3 cellular contexts compared by ENCODE assay signal in genomic region chr5:1831677-1832313, GRCh38.
TF ChIP-seq lines count a peak whose summit lies in the region.

No MANE protein-coding gene starts in this region.

TF ChIP-seq in SK-N-SH, 30 proteins besides CTCF, POLR2A, EP300 and RAD21:
- TF ChIP-seq, protein P1, sequence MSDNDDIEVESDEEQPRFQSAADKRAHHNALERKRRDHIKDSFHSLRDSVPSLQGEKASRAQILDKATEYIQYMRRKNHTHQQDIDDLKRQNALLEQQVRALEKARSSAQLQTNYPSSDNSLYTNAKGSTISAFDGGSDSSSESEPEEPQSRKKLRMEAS (IDR thresholded peaks at IDR 0.05; ENCODE audit: low read depth), result no peak
- TF ChIP-seq USF2 (IDR thresholded peaks at IDR 0.05; ENCODE audit: borderline replicate concordance, low read depth, low read length) (no peak), RXRA (IDR thresholded peaks at IDR 0.05; ENCODE audit: borderline replicate concordance, low read depth) (no peak), GABPA (IDR thresholded peaks at IDR 0.05; ENCODE audit: low read depth) (no peak), MEF2A (IDR thresholded peaks at IDR 0.05; ENCODE audit: borderline replicate concordance, low read depth) (no peak), PBX3 (IDR thresholded peaks at IDR 0.05) (no peak), ELF1 (IDR thresholded peaks at IDR 0.05) (no peak), SIN3A (IDR thresholded peaks at IDR 0.05; ENCODE audit: borderline replicate concordance, low read depth, low read length) (no peak), YY1 (IDR thresholded peaks at IDR 0.05; ENCODE audit: low read depth) (no peak), RFX5 (IDR thresholded peaks at IDR 0.05; ENCODE audit: low read length) (no peak), TEAD4 (IDR thresholded peaks at IDR 0.05; ENCODE audit: borderline replicate concordance, insufficient read depth) (no peak), FOSL2 (IDR thresholded peaks at IDR 0.05; ENCODE audit: borderline replicate concordance, low read depth) (no peak), FOXJ3 (CRISPR knock-in tag; IDR thresholded peaks at IDR 0.05) (no peak), RCOR1 (IDR thresholded peaks at IDR 0.05; ENCODE audit: low read length) (no peak)
TF ChIP-seq in SK-N-SH: peak in this region for 0.

TF ChIP-seq in SK-N-SH treated with all-trans-retinoic acid at 6 μM for 48 hours, 23 proteins besides CTCF, POLR2A, EP300 and RAD21:
- TF ChIP-seq, protein P2, sequence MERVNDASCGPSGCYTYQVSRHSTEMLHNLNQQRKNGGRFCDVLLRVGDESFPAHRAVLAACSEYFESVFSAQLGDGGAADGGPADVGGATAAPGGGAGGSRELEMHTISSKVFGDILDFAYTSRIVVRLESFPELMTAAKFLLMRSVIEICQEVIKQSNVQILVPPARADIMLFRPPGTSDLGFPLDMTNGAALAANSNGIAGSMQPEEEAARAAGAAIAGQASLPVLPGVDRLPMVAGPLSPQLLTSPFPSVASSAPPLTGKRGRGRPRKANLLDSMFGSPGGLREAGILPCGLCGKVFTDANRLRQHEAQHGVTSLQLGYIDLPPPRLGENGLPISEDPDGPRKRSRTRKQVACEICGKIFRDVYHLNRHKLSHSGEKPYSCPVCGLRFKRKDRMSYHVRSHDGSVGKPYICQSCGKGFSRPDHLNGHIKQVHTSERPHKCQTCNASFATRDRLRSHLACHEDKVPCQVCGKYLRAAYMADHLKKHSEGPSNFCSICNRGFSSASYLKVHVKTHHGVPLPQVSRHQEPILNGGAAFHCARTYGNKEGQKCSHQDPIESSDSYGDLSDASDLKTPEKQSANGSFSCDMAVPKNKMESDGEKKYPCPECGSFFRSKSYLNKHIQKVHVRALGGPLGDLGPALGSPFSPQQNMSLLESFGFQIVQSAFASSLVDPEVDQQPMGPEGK (CRISPR knock-in tag; IDR thresholded peaks at IDR 0.05; ENCODE audit: borderline replicate concordance), result no peak
- TF ChIP-seq BACH2 (CRISPR knock-in tag; IDR thresholded peaks at IDR 0.05; ENCODE audit: borderline replicate concordance), result no peak
- no peak for TF ChIP-seq PPARA (CRISPR knock-in tag; IDR thresholded peaks at IDR 0.05; ENCODE audit: borderline replicate concordance)
- no peak for TF ChIP-seq CSDC2 (CRISPR knock-in tag; IDR thresholded peaks at IDR 0.05)
- no peak for TF ChIP-seq ZNF565 (CRISPR knock-in tag; conservative IDR thresholded peaks at IDR 0.05; ENCODE audit: low read depth)
- no peak for TF ChIP-seq ZFP30 (CRISPR knock-in tag; IDR thresholded peaks at IDR 0.05)
- no peak for TF ChIP-seq ZNF70 (CRISPR knock-in tag; IDR thresholded peaks at IDR 0.05)
- no peak for TF ChIP-seq TCF4 (CRISPR knock-in tag; IDR thresholded peaks at IDR 0.05; ENCODE audit: borderline replicate concordance)
- TF ChIP-seq ZC3H10 (CRISPR knock-in tag; IDR thresholded peaks at IDR 0.05), result no peak
- TF ChIP-seq OSR1 (CRISPR knock-in tag; IDR thresholded peaks at IDR 0.05), result no peak
- no peak for TF ChIP-seq ISL1 (CRISPR knock-in tag; IDR thresholded peaks at IDR 0.05)
- TF ChIP-seq TSHZ2 (CRISPR knock-in tag; IDR thresholded peaks at IDR 0.05), result no peak
- TF ChIP-seq ESRRG (CRISPR knock-in tag; IDR thresholded peaks at IDR 0.05), result no peak
- no peak for TF ChIP-seq SNAI2 (CRISPR knock-in tag; IDR thresholded peaks at IDR 0.05)
- TF ChIP-seq, protein P3, sequence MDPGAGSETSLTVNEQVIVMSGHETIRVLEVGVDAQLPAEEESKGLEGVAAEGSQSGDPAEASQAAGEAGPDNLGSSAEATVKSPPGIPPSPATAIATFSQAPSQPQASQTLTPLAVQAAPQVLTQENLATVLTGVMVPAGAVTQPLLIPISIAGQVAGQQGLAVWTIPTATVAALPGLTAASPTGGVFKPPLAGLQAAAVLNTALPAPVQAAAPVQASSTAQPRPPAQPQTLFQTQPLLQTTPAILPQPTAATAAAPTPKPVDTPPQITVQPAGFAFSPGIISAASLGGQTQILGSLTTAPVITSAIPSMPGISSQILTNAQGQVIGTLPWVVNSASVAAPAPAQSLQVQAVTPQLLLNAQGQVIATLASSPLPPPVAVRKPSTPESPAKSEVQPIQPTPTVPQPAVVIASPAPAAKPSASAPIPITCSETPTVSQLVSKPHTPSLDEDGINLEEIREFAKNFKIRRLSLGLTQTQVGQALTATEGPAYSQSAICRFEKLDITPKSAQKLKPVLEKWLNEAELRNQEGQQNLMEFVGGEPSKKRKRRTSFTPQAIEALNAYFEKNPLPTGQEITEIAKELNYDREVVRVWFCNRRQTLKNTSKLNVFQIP (CRISPR knock-in tag; IDR thresholded peaks at IDR 0.05; ENCODE audit: borderline replicate concordance, low read depth), result no peak
TF ChIP-seq in SK-N-SH treated with all-trans-retinoic acid at 6 μM for 48 hours: peak in this region for 0.

TF ChIP-seq in HCT116, 20 proteins besides CTCF, POLR2A, EP300 and RAD21 (continued from another document):
- no peak for TF ChIP-seq REST (IDR thresholded peaks at IDR 0.05; ENCODE audit: low read depth)
